Comparison of ENCODE assay signal across 6 cellular contexts in the genomic region with DNA sequence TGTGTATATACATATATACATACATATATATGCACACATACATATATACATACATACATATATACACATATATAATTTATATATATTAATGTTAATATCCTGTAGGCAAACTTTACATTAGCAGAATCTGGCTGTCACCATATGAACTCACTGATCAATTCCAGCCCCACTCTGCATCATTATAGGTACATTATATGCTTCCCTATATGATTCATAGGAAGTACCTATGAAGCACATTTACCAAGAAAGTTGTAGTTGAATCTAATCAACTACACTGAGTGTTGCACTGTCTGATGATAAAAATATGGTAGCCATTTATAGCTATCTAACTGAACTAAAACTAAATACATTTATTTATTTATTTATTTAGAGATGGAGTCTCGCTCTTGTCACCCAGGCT. TPM values are rescaled to one million over a fixed set of nuclear protein-coding genes. Genes with fewer than 3 reads are reported as not detected.
"Had no signal": no experiment of that assay in that cellular context is flagged by ENCODE, and none has a peak within 500 bp of the region (broad histone marks: within the 10 kb centered on the region; RNA-seq: fewer than 3 reads in every experiment).

No MANE protein-coding gene starts in this region.

- ATAC-seq: GM23338, HepG2 had no signal

- H3K4me3 ChIP-seq: GM23338 had no signal

- H3K4me3 Mint-ChIP-seq: GM23338, H9, IgD-negative memory B cell had no signal

- DNase-seq: H9, HCEC 1CT had no signal

- H3K9me3 Mint-ChIP-seq: GM23338, H9 had no signal

- H3K27ac ChIP-seq: HL-60 had no signal

- H3K27ac Mint-ChIP-seq: GM23338, H9, IgD-negative memory B cell had no signal

RNA-seq across cellular contexts. Expression of a gene that starts 5.5 kb away (rescaled TPM):
- polyA plus RNA-seq: IgD-negative memory B cell had no signal
